20 cellular contexts compared by ENCODE assay signal in genomic region chr13:110480161-110480560, GRCh38.
A peak's percentile ranks its signal among the peaks of the same experiment; 100 is the strongest.
DNase-seq lines count a peak whose midpoint lies in the region; ATAC-seq and TF ChIP-seq lines count a peak whose summit lies in the region.
"Had no signal": no experiment of that assay in that cellular context is flagged by ENCODE, and none has a peak within 500 bp of the region (broad histone marks: within the 10 kb centered on the region; RNA-seq: fewer than 3 reads in every experiment).

No MANE protein-coding gene starts in this region.

- DNase-seq in chondrocyte (ENCODE audit: low spot score) = no peak
- DNase-seq in mesenchymal stem cell = no peak
- no peak for DNase-seq in gastrocnemius medialis
- no peak for DNase-seq in upper lobe of left lung
- no peak for DNase-seq in iPS-NIHi11 (ENCODE audit: low spot score)
- DNase-seq in H7 = no peak
- DNase-seq in NK-92 (lab: John Stamatoyannopoulos, UW; ENCODE audit: unreplicated experiment) = no peak
- no peak for DNase-seq in type B pancreatic cell (ENCODE audit: extremely low spot score, unreplicated experiment)
- DNase-seq: COR-L47, DMS153, HCEC 1CT, NCI-H1417, NCI-H187 treated with DMSO at 0.1 percent for 48 hours, NCI-H446, NCI-H774, PC-3 had no signal

- no peak overlapping the region for H2AK5ac ChIP-seq in mesenchymal stem cell (ENCODE audit: low read length, severe bottlenecking)

- H3K9me3 ChIP-seq in mesenchymal stem cell (ENCODE audit: control insufficient read depth, low read length) (no peaks in the 10 kb centered on the region), gastrocnemius medialis (no peaks in the 10 kb centered on the region), upper lobe of left lung (no peaks in the 10 kb centered on the region)
- H3K9me3 ChIP-seq: SJSA1 had no signal

- intact Hi-C loops in gastrocnemius medialis (cut with DNase I; ENCODE audit: low total_unique reads) = loop anchor here (5.0 kb wide), 1 partner anchor 82 kb away; the partner anchor contains the start of gene RAB20

- H3K4me1 ChIP-seq in mesenchymal stem cell (ENCODE audit: control insufficient read depth, insufficient read depth, low read depth, low read length) = peaks cover 10% of the 10 kb centered on the region
- H3K4me1 ChIP-seq in gastrocnemius medialis = peaks cover 0 to 7% of the 10 kb centered on the region in 2 donors
- peaks cover 0 to 5% (median 2%) of the 10 kb centered on the region in 4 donors for H3K4me1 ChIP-seq in upper lobe of left lung

- no peak overlapping the region for H3K4ac ChIP-seq in mesenchymal stem cell (ENCODE audit: low read depth in 1 of 2, low read length in 2 of 2)

- H3K36me3 Mint-ChIP-seq in chondrocyte (ENCODE audit: low read depth) (peaks cover 59% of the 10 kb centered on the region), type B pancreatic cell (no peaks in the 10 kb centered on the region)
- H3K36me3 Mint-ChIP-seq: CD14-positive monocyte, IgD-negative memory B cell had no signal

- H3K23ac ChIP-seq in mesenchymal stem cell (ENCODE audit: low read length in 2 of 2) = no peak overlapping the region

- no peak overlapping the region for H2AFZ ChIP-seq in mesenchymal stem cell (ENCODE audit: low read depth, low read length)

- TF ChIP-seq CTCF in chondrocyte (IDR thresholded peaks at IDR 0.05) (no peak), gastrocnemius medialis (IDR thresholded peaks at IDR 0.05 in 4 of 5, conservative IDR thresholded peaks at IDR 0.05 in 1 of 5) (no peak), upper lobe of left lung (IDR thresholded peaks at IDR 0.05) (no peak), type B pancreatic cell (conservative IDR thresholded peaks at IDR 0.05) (no peak)

- in situ Hi-C loops in gastrocnemius medialis (cut with MboI; ENCODE audit: low sequenced_read_pairs in 4 of 4) = no loop called here

- no peak overlapping the region for H3K14ac ChIP-seq in mesenchymal stem cell (ENCODE audit: low read length in 2 of 2)

- no peak overlapping the region for H2BK15ac ChIP-seq in mesenchymal stem cell (ENCODE audit: low read depth, poor library complexity, severe bottlenecking)

- no peaks in the 10 kb centered on the region for H3K27me3 Mint-ChIP-seq in chondrocyte (ENCODE audit: low read depth)
- peaks cover under 1% of the 10 kb centered on the region for H3K27me3 Mint-ChIP-seq in type B pancreatic cell

- no peak overlapping the region for H2BK120ac ChIP-seq in mesenchymal stem cell (ENCODE audit: low read depth, low read length)

- WGBS in mesenchymal stem cell = 76% methylated on average over 5 of the region's 5 CpGs
- 70 to 86% methylated on average over 2 to 5 of the region's 5 CpGs for WGBS in upper lobe of left lung, 2 donors

- no peak overlapping the region for H3K27ac ChIP-seq in mesenchymal stem cell (ENCODE audit: low read length, poor library complexity, severe bottlenecking)
- H3K27ac ChIP-seq in gastrocnemius medialis = peak overlapping the region; percentile 24 to 46 (median 33)
- peak overlapping the region in 3 of 4 donors; percentile 19 to 32 (median 30) for H3K27ac ChIP-seq in upper lobe of left lung
- H3K27ac ChIP-seq: HL-60, SJSA1 had no signal

- no peak overlapping the region for H3K9ac ChIP-seq in mesenchymal stem cell (ENCODE audit: low read length)

- H4K8ac ChIP-seq in mesenchymal stem cell (ENCODE audit: low read length) = peak overlapping the region; percentile 1

- no peak overlapping the region for H4K91ac ChIP-seq in mesenchymal stem cell (ENCODE audit: low read length)

- H3K36me3 ChIP-seq in mesenchymal stem cell (ENCODE audit: control insufficient read depth in 1 of 2, insufficient read depth in 2 of 2, low read depth in 1 of 2, low read length in 2 of 2) (peaks cover 48 to 84% of the 10 kb centered on the region in 2 experiments), gastrocnemius medialis (peaks cover 0 to 12% of the 10 kb centered on the region in 2 donors), upper lobe of left lung (peaks cover 6 to 91% (median 45%) of the 10 kb centered on the region in 4 donors), H7 (replicated peaks; ENCODE audit: control insufficient read depth, insufficient read depth, low read length) (peaks cover 16% of the 10 kb centered on the region)

- TF ChIP-seq POLR2A in gastrocnemius medialis (IDR thresholded peaks at IDR 0.05) (no peak), upper lobe of left lung (IDR thresholded peaks at IDR 0.05) (no peak)

- H3K18ac ChIP-seq in mesenchymal stem cell (ENCODE audit: low read depth in 1 of 2, low read length in 2 of 2) = no peak overlapping the region

- H3K27ac Mint-ChIP-seq in chondrocyte (ENCODE audit: unreplicated experiment) = peak overlapping the region; percentile 27
- no peak overlapping the region for H3K27ac Mint-ChIP-seq in type B pancreatic cell
- H3K27ac Mint-ChIP-seq: CD14-positive monocyte had no signal

- H3K4me3 ChIP-seq in mesenchymal stem cell (ENCODE audit: insufficient read depth in 1 of 2, low read depth in 1 of 2, low read length in 2 of 2) (no peak overlapping the region), gastrocnemius medialis (no peak overlapping the region), upper lobe of left lung (no peak overlapping the region), H7 (ENCODE audit: insufficient read depth, low read depth, low read length) (no peak overlapping the region)
- H3K4me3 ChIP-seq: SJSA1 had no signal

- no peak for TF ChIP-seq EP300 in upper lobe of left lung (IDR thresholded peaks at IDR 0.05)

- H3K27me3 ChIP-seq in mesenchymal stem cell (ENCODE audit: control insufficient read depth in 1 of 2, insufficient read depth in 1 of 2, low read length in 2 of 2) = no peaks in the 10 kb centered on the region
- no peaks in the 10 kb centered on the region for H3K27me3 ChIP-seq in gastrocnemius medialis
- H3K27me3 ChIP-seq in upper lobe of left lung = no peaks in the 10 kb centered on the region
- no peaks in the 10 kb centered on the region for H3K27me3 ChIP-seq in H7 (ENCODE audit: control insufficient read depth, insufficient read depth, low read length)

- ATAC-seq in gastrocnemius medialis = no peak
- no peak for ATAC-seq in upper lobe of left lung (ENCODE audit: low FRiP score in 2 of 2)
- ATAC-seq: PC-3 had no signal

- H3K9me3 Mint-ChIP-seq in chondrocyte (ENCODE audit: low read depth) = no peaks in the 10 kb centered on the region
- no peaks in the 10 kb centered on the region for H3K9me3 Mint-ChIP-seq in type B pancreatic cell
- H3K9me3 Mint-ChIP-seq: CD14-positive monocyte, IgD-negative memory B cell had no signal

- no peak overlapping the region for H2BK12ac ChIP-seq in mesenchymal stem cell (ENCODE audit: low read length in 2 of 2)

- H3K4me3 Mint-ChIP-seq in chondrocyte (ENCODE audit: unreplicated experiment) = no peak overlapping the region
- no peak overlapping the region for H3K4me3 Mint-ChIP-seq in type B pancreatic cell
- H3K4me3 Mint-ChIP-seq: CD14-positive monocyte, IgD-negative memory B cell had no signal

- no peak overlapping the region for H3K4me2 ChIP-seq in mesenchymal stem cell (ENCODE audit: low read length, poor library complexity, severe bottlenecking)

- no peak overlapping the region for H2BK5ac ChIP-seq in mesenchymal stem cell (ENCODE audit: low read depth, low read length, poor library complexity, severe bottlenecking)

- H3K4me1 Mint-ChIP-seq in chondrocyte (ENCODE audit: low read depth) (peaks cover 23% of the 10 kb centered on the region), type B pancreatic cell (ENCODE audit: unreplicated experiment) (no peaks in the 10 kb centered on the region)
- H3K4me1 Mint-ChIP-seq: CD14-positive monocyte had no signal

- H3K79me1 ChIP-seq in mesenchymal stem cell (replicated peaks; ENCODE audit: low read length, poor library complexity, severe bottlenecking) = peaks cover 8% of the 10 kb centered on the region
